ENCODE assay signal across 1 cellular context in the genomic region with DNA sequence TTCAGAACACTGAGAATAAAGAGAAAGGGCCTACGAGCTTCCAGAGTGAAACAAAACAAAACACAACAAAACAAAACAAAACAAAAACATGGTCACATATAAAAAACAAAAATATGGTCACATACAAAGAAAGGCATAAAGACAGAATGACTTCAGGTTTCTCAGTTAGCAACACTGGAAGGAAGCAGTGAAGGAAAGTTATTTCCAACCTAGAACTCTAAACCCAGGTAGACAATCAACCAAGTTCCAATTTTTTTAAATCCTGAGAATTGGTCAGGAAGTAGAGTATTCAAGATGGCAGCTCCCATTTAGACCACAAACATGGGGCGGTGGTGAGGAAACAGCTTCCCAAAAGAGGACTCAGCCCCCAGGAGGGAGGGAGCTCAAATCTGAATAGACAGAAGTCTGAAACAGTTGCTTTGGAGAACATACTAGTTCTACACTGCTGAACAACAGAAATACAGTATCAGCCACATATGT.
TF ChIP-seq lines count a peak whose summit lies in the region.

No MANE protein-coding gene starts in this region.

TF ChIP-seq in K562, 482 proteins besides CTCF, POLR2A, EP300 and RAD21 (continued from another document and continues in another):
- TF ChIP-seq HIVEP1 (CRISPR knock-in tag; IDR thresholded peaks at IDR 0.05) (no peak), GTF2F1 (IDR thresholded peaks at IDR 0.05; ENCODE audit: low read depth, low read length) (no peak), SREBF1 (IDR thresholded peaks at IDR 0.05; ENCODE audit: borderline replicate concordance, low read depth, low read length) (no peak), NR1H2 (CRISPR knock-in tag; IDR thresholded peaks at IDR 0.05) (no peak), RBFOX2 (IDR thresholded peaks at IDR 0.05; ENCODE audit: low read depth, low read length) (no peak), ZNF121 (CRISPR knock-in tag; conservative IDR thresholded peaks at IDR 0.05) (no peak), ZBED1 (IDR thresholded peaks at IDR 0.05) (no peak), ZSCAN29 (IDR thresholded peaks at IDR 0.05) (no peak), PHF20 (IDR thresholded peaks at IDR 0.05; ENCODE audit: partially characterized antibody) (no peak), SMAD2 (IDR thresholded peaks at IDR 0.05; ENCODE audit: low read depth, low read length) (no peak), ZNF184 (CRISPR knock-in tag; IDR thresholded peaks at IDR 0.05) (no peak), ZNF766 (CRISPR knock-in tag; conservative IDR thresholded peaks at IDR 0.05) (peak; percentile 80), RFX1 (IDR thresholded peaks at IDR 0.05) (no peak), CBFA2T2 (conservative IDR thresholded peaks at IDR 0.05) (no peak), ETV5 (CRISPR knock-in tag; IDR thresholded peaks at IDR 0.05; ENCODE audit: low read depth) (no peak), CBX8 (IDR thresholded peaks at IDR 0.05; ENCODE audit: borderline replicate concordance, extremely low read depth, low read depth, low read length, poor library complexity, severe bottlenecking) (no peak), SAFB (IDR thresholded peaks at IDR 0.05; ENCODE audit: borderline replicate concordance, low read depth, low read length) (no peak), TEAD2 (tag; IDR thresholded peaks at IDR 0.05) (0 out of 2 replicates have a peak, but pooled peaks have one; percentile 58), CREM (IDR thresholded peaks at IDR 0.05; ENCODE audit: low read depth) (no peak), ZNF431 (CRISPR knock-in tag; IDR thresholded peaks at IDR 0.05) (no peak), NFIC (IDR thresholded peaks at IDR 0.05) (0 out of 2 replicates have a peak, but pooled peaks have one; percentile 7), ELF1 (tag; IDR thresholded peaks at IDR 0.05) (0 out of 2 replicates have a peak, but pooled peaks have one; percentile 17), ASH1L (IDR thresholded peaks at IDR 0.05; ENCODE audit: borderline replicate concordance, low read depth, partially characterized antibody) (no peak), POU5F1 (IDR thresholded peaks at IDR 0.05; ENCODE audit: borderline replicate concordance, low read depth, low read length, partially characterized antibody) (no peak), XRCC5 (IDR thresholded peaks at IDR 0.05; ENCODE audit: low read depth, low read length) (no peak), SMARCA4 (IDR thresholded peaks at IDR 0.05) (0 out of 2 replicates have a peak, but pooled peaks have one; percentile 26)
- TF ChIP-seq, protein P1, sequence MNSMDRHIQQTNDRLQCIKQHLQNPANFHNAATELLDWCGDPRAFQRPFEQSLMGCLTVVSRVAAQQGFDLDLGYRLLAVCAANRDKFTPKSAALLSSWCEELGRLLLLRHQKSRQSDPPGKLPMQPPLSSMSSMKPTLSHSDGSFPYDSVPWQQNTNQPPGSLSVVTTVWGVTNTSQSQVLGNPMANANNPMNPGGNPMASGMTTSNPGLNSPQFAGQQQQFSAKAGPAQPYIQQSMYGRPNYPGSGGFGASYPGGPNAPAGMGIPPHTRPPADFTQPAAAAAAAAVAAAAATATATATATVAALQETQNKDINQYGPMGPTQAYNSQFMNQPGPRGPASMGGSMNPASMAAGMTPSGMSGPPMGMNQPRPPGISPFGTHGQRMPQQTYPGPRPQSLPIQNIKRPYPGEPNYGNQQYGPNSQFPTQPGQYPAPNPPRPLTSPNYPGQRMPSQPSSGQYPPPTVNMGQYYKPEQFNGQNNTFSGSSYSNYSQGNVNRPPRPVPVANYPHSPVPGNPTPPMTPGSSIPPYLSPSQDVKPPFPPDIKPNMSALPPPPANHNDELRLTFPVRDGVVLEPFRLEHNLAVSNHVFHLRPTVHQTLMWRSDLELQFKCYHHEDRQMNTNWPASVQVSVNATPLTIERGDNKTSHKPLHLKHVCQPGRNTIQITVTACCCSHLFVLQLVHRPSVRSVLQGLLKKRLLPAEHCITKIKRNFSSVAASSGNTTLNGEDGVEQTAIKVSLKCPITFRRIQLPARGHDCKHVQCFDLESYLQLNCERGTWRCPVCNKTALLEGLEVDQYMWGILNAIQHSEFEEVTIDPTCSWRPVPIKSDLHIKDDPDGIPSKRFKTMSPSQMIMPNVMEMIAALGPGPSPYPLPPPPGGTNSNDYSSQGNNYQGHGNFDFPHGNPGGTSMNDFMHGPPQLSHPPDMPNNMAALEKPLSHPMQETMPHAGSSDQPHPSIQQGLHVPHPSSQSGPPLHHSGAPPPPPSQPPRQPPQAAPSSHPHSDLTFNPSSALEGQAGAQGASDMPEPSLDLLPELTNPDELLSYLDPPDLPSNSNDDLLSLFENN (IDR thresholded peaks at IDR 0.05; ENCODE audit: low read depth in 2 of 2, low read length in 2 of 2): no peak
- TF ChIP-seq, protein P2, sequence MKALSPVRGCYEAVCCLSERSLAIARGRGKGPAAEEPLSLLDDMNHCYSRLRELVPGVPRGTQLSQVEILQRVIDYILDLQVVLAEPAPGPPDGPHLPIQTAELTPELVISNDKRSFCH (CRISPR knock-in tag; IDR thresholded peaks at IDR 0.05): no peak
- TF ChIP-seq, protein P2 (tag; IDR thresholded peaks at IDR 0.05): no peak
- TF ChIP-seq, protein P3, sequence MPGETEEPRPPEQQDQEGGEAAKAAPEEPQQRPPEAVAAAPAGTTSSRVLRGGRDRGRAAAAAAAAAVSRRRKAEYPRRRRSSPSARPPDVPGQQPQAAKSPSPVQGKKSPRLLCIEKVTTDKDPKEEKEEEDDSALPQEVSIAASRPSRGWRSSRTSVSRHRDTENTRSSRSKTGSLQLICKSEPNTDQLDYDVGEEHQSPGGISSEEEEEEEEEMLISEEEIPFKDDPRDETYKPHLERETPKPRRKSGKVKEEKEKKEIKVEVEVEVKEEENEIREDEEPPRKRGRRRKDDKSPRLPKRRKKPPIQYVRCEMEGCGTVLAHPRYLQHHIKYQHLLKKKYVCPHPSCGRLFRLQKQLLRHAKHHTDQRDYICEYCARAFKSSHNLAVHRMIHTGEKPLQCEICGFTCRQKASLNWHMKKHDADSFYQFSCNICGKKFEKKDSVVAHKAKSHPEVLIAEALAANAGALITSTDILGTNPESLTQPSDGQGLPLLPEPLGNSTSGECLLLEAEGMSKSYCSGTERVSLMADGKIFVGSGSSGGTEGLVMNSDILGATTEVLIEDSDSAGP (CRISPR knock-in tag; IDR thresholded peaks at IDR 0.05): no peak
- TF ChIP-seq, protein P4, sequence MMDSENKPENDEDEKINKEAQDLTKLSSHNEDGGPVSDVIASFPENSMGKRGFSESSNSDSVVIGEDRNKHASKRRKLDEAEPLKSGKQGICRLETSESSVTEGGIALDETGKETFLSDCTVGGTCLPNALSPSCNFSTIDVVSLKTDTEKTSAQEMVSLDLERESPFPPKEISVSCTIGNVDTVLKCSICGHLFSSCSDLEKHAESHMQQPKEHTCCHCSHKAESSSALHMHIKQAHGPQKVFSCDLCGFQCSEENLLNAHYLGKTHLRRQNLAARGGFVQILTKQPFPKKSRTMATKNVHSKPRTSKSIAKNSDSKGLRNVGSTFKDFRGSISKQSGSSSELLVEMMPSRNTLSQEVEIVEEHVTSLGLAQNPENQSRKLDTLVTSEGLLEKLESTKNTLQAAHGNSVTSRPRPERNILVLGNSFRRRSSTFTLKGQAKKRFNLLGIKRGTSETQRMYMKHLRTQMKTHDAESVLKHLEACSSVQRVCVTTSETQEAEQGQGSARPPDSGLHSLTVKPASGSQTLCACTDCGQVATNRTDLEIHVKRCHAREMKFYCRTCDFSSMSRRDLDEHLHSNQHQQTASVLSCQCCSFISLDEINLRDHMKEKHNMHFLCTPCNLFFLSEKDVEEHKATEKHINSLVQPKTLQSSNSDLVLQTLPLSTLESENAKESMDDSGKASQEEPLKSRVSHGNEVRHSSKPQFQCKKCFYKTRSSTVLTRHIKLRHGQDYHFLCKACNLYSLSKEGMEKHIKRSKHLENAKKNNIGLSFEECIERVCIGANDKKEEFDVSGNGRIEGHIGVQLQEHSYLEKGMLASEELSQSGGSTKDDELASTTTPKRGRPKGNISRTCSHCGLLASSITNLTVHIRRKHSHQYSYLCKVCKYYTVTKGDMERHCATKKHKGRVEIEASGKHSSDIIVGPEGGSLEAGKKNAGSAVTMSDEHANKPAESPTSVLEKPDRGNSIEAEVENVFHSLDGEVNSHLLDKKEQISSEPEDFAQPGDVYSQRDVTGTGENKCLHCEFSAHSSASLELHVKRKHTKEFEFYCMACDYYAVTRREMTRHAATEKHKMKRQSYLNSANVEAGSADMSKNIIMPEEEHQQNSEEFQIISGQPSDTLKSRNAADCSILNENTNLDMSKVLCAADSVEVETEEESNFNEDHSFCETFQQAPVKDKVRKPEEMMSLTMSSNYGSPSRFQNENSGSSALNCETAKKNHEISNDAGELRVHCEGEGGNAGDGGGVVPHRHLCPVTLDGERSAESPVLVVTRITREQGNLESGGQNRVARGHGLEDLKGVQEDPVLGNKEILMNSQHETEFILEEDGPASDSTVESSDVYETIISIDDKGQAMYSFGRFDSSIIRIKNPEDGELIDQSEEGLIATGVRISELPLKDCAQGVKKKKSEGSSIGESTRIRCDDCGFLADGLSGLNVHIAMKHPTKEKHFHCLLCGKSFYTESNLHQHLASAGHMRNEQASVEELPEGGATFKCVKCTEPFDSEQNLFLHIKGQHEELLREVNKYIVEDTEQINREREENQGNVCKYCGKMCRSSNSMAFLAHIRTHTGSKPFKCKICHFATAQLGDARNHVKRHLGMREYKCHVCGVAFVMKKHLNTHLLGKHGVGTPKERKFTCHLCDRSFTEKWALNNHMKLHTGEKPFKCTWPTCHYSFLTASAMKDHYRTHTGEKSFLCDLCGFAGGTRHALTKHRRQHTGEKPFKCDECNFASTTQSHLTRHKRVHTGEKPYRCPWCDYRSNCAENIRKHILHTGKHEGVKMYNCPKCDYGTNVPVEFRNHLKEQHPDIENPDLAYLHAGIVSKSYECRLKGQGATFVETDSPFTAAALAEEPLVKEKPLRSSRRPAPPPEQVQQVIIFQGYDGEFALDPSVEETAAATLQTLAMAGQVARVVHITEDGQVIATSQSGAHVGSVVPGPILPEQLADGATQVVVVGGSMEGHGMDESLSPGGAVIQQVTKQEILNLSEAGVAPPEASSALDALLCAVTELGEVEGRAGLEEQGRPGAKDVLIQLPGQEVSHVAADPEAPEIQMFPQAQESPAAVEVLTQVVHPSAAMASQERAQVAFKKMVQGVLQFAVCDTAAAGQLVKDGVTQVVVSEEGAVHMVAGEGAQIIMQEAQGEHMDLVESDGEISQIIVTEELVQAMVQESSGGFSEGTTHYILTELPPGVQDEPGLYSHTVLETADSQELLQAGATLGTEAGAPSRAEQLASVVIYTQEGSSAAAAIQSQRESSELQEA (IDR thresholded peaks at IDR 0.05; ENCODE audit: low read depth): no peak
- TF ChIP-seq, protein P5, sequence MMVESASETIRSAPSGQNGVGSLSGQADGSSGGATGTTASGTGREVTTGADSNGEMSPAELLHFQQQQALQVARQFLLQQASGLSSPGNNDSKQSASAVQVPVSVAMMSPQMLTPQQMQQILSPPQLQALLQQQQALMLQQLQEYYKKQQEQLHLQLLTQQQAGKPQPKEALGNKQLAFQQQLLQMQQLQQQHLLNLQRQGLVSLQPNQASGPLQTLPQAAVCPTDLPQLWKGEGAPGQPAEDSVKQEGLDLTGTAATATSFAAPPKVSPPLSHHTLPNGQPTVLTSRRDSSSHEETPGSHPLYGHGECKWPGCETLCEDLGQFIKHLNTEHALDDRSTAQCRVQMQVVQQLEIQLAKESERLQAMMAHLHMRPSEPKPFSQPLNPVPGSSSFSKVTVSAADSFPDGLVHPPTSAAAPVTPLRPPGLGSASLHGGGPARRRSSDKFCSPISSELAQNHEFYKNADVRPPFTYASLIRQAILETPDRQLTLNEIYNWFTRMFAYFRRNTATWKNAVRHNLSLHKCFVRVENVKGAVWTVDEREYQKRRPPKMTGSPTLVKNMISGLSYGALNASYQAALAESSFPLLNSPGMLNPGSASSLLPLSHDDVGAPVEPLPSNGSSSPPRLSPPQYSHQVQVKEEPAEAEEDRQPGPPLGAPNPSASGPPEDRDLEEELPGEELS (CRISPR knock-in tag; IDR thresholded peaks at IDR 0.05; ENCODE audit: borderline replicate concordance): no peak
- TF ChIP-seq, protein P6, sequence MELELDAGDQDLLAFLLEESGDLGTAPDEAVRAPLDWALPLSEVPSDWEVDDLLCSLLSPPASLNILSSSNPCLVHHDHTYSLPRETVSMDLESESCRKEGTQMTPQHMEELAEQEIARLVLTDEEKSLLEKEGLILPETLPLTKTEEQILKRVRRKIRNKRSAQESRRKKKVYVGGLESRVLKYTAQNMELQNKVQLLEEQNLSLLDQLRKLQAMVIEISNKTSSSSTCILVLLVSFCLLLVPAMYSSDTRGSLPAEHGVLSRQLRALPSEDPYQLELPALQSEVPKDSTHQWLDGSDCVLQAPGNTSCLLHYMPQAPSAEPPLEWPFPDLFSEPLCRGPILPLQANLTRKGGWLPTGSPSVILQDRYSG (tag; conservative IDR thresholded peaks at IDR 0.05; ENCODE audit: low read depth): peak; percentile 84
- TF ChIP-seq, protein P7, sequence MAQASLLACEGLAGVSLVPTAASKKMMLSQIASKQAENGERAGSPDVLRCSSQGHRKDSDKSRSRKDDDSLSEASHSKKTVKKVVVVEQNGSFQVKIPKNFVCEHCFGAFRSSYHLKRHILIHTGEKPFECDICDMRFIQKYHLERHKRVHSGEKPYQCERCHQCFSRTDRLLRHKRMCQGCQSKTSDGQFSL (CRISPR knock-in tag; IDR thresholded peaks at IDR 0.05): no peak
- TF ChIP-seq, protein P7 (tag; IDR thresholded peaks at IDR 0.05): peak in 1 of 2 experiments; percentile 57; a peak in 1 of 4 replicates
- TF ChIP-seq, protein P8, sequence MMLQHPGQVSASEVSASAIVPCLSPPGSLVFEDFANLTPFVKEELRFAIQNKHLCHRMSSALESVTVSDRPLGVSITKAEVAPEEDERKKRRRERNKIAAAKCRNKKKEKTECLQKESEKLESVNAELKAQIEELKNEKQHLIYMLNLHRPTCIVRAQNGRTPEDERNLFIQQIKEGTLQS (IDR thresholded peaks at IDR 0.05): no peak
- TF ChIP-seq, protein P8 (CRISPR knock-in tag; conservative IDR thresholded peaks at IDR 0.05): no peak
- TF ChIP-seq, protein P9, sequence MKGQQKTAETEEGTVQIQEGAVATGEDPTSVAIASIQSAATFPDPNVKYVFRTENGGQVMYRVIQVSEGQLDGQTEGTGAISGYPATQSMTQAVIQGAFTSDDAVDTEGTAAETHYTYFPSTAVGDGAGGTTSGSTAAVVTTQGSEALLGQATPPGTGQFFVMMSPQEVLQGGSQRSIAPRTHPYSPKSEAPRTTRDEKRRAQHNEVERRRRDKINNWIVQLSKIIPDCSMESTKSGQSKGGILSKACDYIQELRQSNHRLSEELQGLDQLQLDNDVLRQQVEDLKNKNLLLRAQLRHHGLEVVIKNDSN (CRISPR knock-in tag; IDR thresholded peaks at IDR 0.05): no peak
